Comparison of ENCODE assay signal across 26 cellular contexts in the genomic region with DNA sequence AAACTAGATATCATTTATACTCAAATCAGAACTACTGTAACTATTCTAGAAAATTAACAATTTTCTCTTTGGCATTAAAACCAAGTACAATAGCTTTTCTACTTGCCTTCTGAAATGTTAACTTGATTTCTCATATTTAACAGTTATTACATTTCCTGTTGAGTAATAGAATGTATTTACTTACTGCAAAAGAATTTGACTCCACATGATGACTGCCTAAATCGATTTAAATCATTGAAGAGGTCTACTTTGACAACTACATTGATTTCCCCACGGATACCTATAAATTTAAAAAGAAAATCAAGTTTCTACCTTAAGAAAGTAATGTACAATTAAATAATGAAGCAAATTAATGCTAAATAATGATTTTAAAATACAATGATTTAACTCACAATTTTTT. TPM values are rescaled to one million over a fixed set of nuclear protein-coding genes. Genes with fewer than 3 reads are reported as not detected.
A peak's percentile ranks its signal among the peaks of the same experiment; 100 is the strongest.
DNase-seq lines count a peak whose midpoint lies in the region; ATAC-seq and TF ChIP-seq lines count a peak whose summit lies in the region.
"Had no signal": no experiment of that assay in that cellular context is flagged by ENCODE, and none has a peak within 500 bp of the region (broad histone marks: within the 10 kb centered on the region; RNA-seq: fewer than 3 reads in every experiment).

No MANE protein-coding gene starts in this region.

- H3K9me1 ChIP-seq in IMR-90 (ENCODE audit: insufficient read depth, low read length): peaks cover 3% of the 10 kb centered on the region; the same call in 1 of the 2 replicates

- no peak overlapping the region for H2BK20ac ChIP-seq in IMR-90 (ENCODE audit: low read depth, low read length)

- H3K4me3 ChIP-seq in AG10803 (ENCODE audit: low read length): no peak overlapping the region
- H3K4me3 ChIP-seq in IMR-90 (ENCODE audit: insufficient read depth, low read depth, low read length): no peak overlapping the region
- no peak overlapping the region for H3K4me3 ChIP-seq in body of pancreas
- H3K4me3 ChIP-seq: GM12878, Peyer's patch, thoracic aorta, vagina had no signal

- peak overlapping the region; percentile 27; the same call in 1 of the 2 replicates for H3K4ac ChIP-seq in IMR-90 (ENCODE audit: low read depth, low read length)

- no peak overlapping the region for H3K56ac ChIP-seq in IMR-90 (ENCODE audit: extremely low read depth, insufficient read depth, low read length)

- no peak for TF ChIP-seq RAD21 in IMR-90 (IDR thresholded peaks at IDR 0.05; ENCODE audit: low read length)

- H4K91ac ChIP-seq in IMR-90 (ENCODE audit: insufficient read depth, low read depth, low read length): no peak overlapping the region

- BruUV-seq in IMR-90 (replicated peaks; lab: Mats Ljungman, UMichigan): no TSS peak

- no CpG with 5 or more reads among the region's 2 CpGs for WGBS in IMR-90 (ENCODE audit: extremely low coverage in 2 of 2, insufficient read length in 1 of 2), 2 experiments
- whole genome bisulfite sequencing in body of pancreas, 2 donors: 55 to 63% methylated on average over 2 of the region's 2 CpGs

- ATAC-seq in IMR-90 (ENCODE audit: low read depth) (no peak), body of pancreas (no peak)
- ATAC-seq: GM12878, HepG2 had no signal

- H4K8ac ChIP-seq in IMR-90 (ENCODE audit: low read depth in 2 of 2, low read length in 2 of 2): no peak overlapping the region

- no peak overlapping the region for H2AK5ac ChIP-seq in IMR-90 (ENCODE audit: low read depth, low read length)

- no peak overlapping the region for H2AFZ ChIP-seq in IMR-90 (replicated peaks; ENCODE audit: low read length, poor library complexity)

- H3K27ac Mint-ChIP-seq in chondrocyte (ENCODE audit: unreplicated experiment): peak overlapping the region; percentile 57
- H3K27ac Mint-ChIP-seq: activated naive CD8-positive, alpha-beta T cell; brain; CD4-positive, alpha-beta memory T cell had no signal

- H3K36me3 ChIP-seq in IMR-90 (ENCODE audit: control insufficient read depth, insufficient read depth, low read length) (peaks cover 14% of the 10 kb centered on the region), body of pancreas (replicated peaks in 1 of 2; ENCODE audit: insufficient read depth in 1 of 2, low read depth in 2 of 2) (peaks cover 0 to 5% of the 10 kb centered on the region in 2 donors)

- no peak overlapping the region; the same call in 1 of the 2 replicates for H3K14ac ChIP-seq in IMR-90 (replicated peaks; ENCODE audit: low read depth, low read length)

- H3K23ac ChIP-seq in IMR-90 (ENCODE audit: low read depth, low read length): no peak overlapping the region

- H4K20me1 ChIP-seq in IMR-90 (ENCODE audit: insufficient read depth, low read length): no peaks in the 10 kb centered on the region

- intact Hi-C loops in IMR-90 (cut with micrococcal nuclease) (loop anchor here (10.0 kb wide), 1 partner anchor 871 kb away; a partner anchor contains a TSS), body of pancreas (cut with DNase I) (no loop called here)

- no peak for TF ChIP-seq CTCF in AG10803 (conservative IDR thresholded peaks at IDR 0.05; ENCODE audit: low read length)
- no peak for TF ChIP-seq CTCF in IMR-90 (conservative IDR thresholded peaks at IDR 0.05; ENCODE audit: low read depth, low read length)
- TF ChIP-seq CTCF in chondrocyte (IDR thresholded peaks at IDR 0.05): no peak
- TF ChIP-seq CTCF in body of pancreas (IDR thresholded peaks at IDR 0.05): no peak

- peaks cover 11 to 17% of the 10 kb centered on the region in 2 experiments; a peak in 3 of 4 replicates for H3K79me1 ChIP-seq in IMR-90 (ENCODE audit: low read depth in 1 of 2, low read length in 2 of 2)

- H3K4me1 ChIP-seq in IMR-90 (ENCODE audit: control insufficient read depth, insufficient read depth, low read length): peaks cover 7% of the 10 kb centered on the region
- no peaks in the 10 kb centered on the region for H3K4me1 ChIP-seq in body of pancreas
- H3K4me1 ChIP-seq: Peyer's patch, vagina had no signal

- dilution Hi-C loops in IMR-90 (cut with HindIII; ENCODE audit: low sequenced_read_pairs, unreplicated experiment): no loop called here

- in situ Hi-C loops in IMR-90 (cut with MboI; ENCODE audit: low sequenced_read_pairs): no loop called here

- no peak overlapping the region for H2BK120ac ChIP-seq in IMR-90 (ENCODE audit: low read depth, low read length)

- DNase-seq in AG10803 (ENCODE audit: low read depth) (peak; percentile 62), IMR-90 (peak; percentile 50), chondrocyte (ENCODE audit: low spot score) (no peak), iris pigment epithelial cell (ENCODE audit: low read depth) (peak; percentile 47), erythroblast (lab: John Stamatoyannopoulos, UW) (no peak), NCI-H2107 (lab: John Stamatoyannopoulos, UW) (no peak), body of pancreas (no peak), NCI-H226 (no peak)
- DNase-seq: activated CD4-positive, alpha-beta T cell treated with anti-CD3 and anti-CD28 coated beads, Interleukin-2, amount 50 U/mL, for 1 hour; CD4-positive, alpha-beta memory T cell; DMS153; mammary epithelial cell; NCI-H1105; NCI-H2081 treated with DMSO at 0.1 percent for 48 hours; NCI-H510A treated with DMSO at 0.1 percent for 48 hours; NK-92 treated with Interleukin-12 subunit alpha and Interleukin-12 subunit beta, amount 100 ng/mL, for 24 hours; Peyer's patch; stimulated activated CD4-positive, alpha-beta T cell treated with anti-CD3 and anti-CD28 coated beads, Interleukin-2, amount 100 ng/mL, for 48 hours; stimulated activated naive CD4-positive, alpha-beta T cell treated with Interleukin-2 at 50 U/mL for 16 hours; WERI-Rb-1 had no signal

- peaks cover 8% of the 10 kb centered on the region for H3K36me3 Mint-ChIP-seq in chondrocyte (ENCODE audit: low read depth)

- no peak for TF ChIP-seq POLR2A in IMR-90 (IDR thresholded peaks at IDR 0.05; ENCODE audit: low read depth, low read length)
- no peak for TF ChIP-seq POLR2A in erythroblast (IDR thresholded peaks at IDR 0.05; ENCODE audit: low read length)
- no peak for TF ChIP-seq POLR2A in body of pancreas (IDR thresholded peaks at IDR 0.05)

- CTCF ChIA-PET in IMR-90 (lab: Yijun Ruan, JAX): no interaction called here

- no peak overlapping the region for H2AK9ac ChIP-seq in IMR-90 (replicated peaks; ENCODE audit: low read depth, low read length, poor library complexity)

- H3K9me3 ChIP-seq in IMR-90 (ENCODE audit: control insufficient read depth, insufficient read depth, low read length): no peaks in the 10 kb centered on the region
- no peaks in the 10 kb centered on the region for H3K9me3 ChIP-seq in body of pancreas
- H3K9me3 ChIP-seq: Peyer's patch, thoracic aorta, vagina had no signal

- H3K9me3 Mint-ChIP-seq in chondrocyte (ENCODE audit: low read depth): no peaks in the 10 kb centered on the region
- H3K9me3 Mint-ChIP-seq: brain; CD4-positive, alpha-beta memory T cell had no signal

- H3K4me1 Mint-ChIP-seq in chondrocyte (ENCODE audit: low read depth): peaks cover 31% of the 10 kb centered on the region
- H3K4me1 Mint-ChIP-seq: brain had no signal

- no peak overlapping the region for H2BK15ac ChIP-seq in IMR-90 (ENCODE audit: low read depth, low read length)

- H3K27me3 ChIP-seq in IMR-90 (ENCODE audit: control insufficient read depth, insufficient read depth, low read length) (no peaks in the 10 kb centered on the region), body of pancreas (no peaks in the 10 kb centered on the region)
- H3K27me3 ChIP-seq: Peyer's patch, vagina had no signal

- peak overlapping the region; percentile 74 for H2BK5ac ChIP-seq in IMR-90 (ENCODE audit: low read depth, low read length, poor library complexity, severe bottlenecking)

- H4K5ac ChIP-seq in IMR-90 (ENCODE audit: low read depth, low read length): no peak overlapping the region

- H3K4me3 Mint-ChIP-seq in chondrocyte (ENCODE audit: unreplicated experiment): no peak overlapping the region
- H3K4me3 Mint-ChIP-seq: activated naive CD8-positive, alpha-beta T cell; brain; CD4-positive, alpha-beta memory T cell had no signal

- H3K18ac ChIP-seq in IMR-90 (ENCODE audit: low read depth, low read length): no peak overlapping the region

- H3K27me3 Mint-ChIP-seq in chondrocyte (ENCODE audit: low read depth): no peaks in the 10 kb centered on the region
- H3K27me3 Mint-ChIP-seq: activated naive CD8-positive, alpha-beta T cell; brain; CD4-positive, alpha-beta memory T cell had no signal

- H3K4me2 ChIP-seq in IMR-90 (ENCODE audit: low read depth, low read length): no peak overlapping the region

- no peak overlapping the region for H3K9ac ChIP-seq in IMR-90 (ENCODE audit: low read depth, low read length)

- POLR2A ChIA-PET in IMR-90 (lab: Charles Lee; ENCODE audit: unreplicated experiment): interaction anchor here (0.5 kb wide), 1 partner anchor 15 kb away, joined by 5 read pairs; no protein-coding TSS in a partner anchor

- H3K27ac ChIP-seq in IMR-90 (ENCODE audit: insufficient read depth, low read length): no peak overlapping the region
- H3K27ac ChIP-seq in body of pancreas: no peak overlapping the region
- H3K27ac ChIP-seq: Peyer's patch, thoracic aorta, vagina, WERI-Rb-1 had no signal

TF ChIP-seq in IMR-90, 13 proteins besides CTCF, POLR2A, EP300 and RAD21 (continues in another document):
- TF ChIP-seq BHLHE40 (IDR thresholded peaks at IDR 0.05; ENCODE audit: low read depth, low read length): no peak
- TF ChIP-seq, protein P1, sequence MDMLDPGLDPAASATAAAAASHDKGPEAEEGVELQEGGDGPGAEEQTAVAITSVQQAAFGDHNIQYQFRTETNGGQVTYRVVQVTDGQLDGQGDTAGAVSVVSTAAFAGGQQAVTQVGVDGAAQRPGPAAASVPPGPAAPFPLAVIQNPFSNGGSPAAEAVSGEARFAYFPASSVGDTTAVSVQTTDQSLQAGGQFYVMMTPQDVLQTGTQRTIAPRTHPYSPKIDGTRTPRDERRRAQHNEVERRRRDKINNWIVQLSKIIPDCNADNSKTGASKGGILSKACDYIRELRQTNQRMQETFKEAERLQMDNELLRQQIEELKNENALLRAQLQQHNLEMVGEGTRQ (IDR thresholded peaks at IDR 0.05; ENCODE audit: low read depth, low read length): no peak
- TF ChIP-seq RFX5 (IDR thresholded peaks at IDR 0.05; ENCODE audit: low read depth, low read length): no peak
- peak; percentile 40; the same call in 1 of the 2 replicates for TF ChIP-seq CEBPB (IDR thresholded peaks at IDR 0.05; ENCODE audit: low read depth, low read length)
- TF ChIP-seq CHD1 (IDR thresholded peaks at IDR 0.05; ENCODE audit: low read depth, low read length): no peak
- TF ChIP-seq NFE2L2 (IDR thresholded peaks at IDR 0.05; ENCODE audit: low read depth, low read length): no peak

RNA-seq across cellular contexts. Expression of a gene that starts 18.9 kb away (rescaled TPM):
- 15.8 and 16.1 TPM in 2 replicates for total RNA-seq in IMR-90 (2012; rRNA removed)
- 9.2 and 14.5 TPM in 2 replicates for polyA plus RNA-seq in IMR-90 (2012; rRNA removed)
- polyA plus RNA-seq in IMR-90 (2012; cell fraction: cytosol; rRNA removed): 1.8 and 3.1 TPM in 2 replicates
- polyA plus RNA-seq in IMR-90 (2012; cell fraction: nucleus; rRNA removed; ENCODE audit: low replicate concordance): 3.4 and 37.3 TPM in 2 replicates
- total RNA-seq in chondrocyte: 17.1 to 30.5 TPM (median 17.3 TPM) in 3 replicates
- total RNA-seq in body of pancreas: 10 to 100 TPM; 12.2 to 32.9 TPM

Comparison
In these comparisons a context has a peak if more than half of its experiments do, and no peak if none do; other contexts are left out.
1. DNase-seq: peak in AG10803 (single experiment), IMR-90 (single experiment) and iris pigment epithelial cell (single experiment); none in chondrocyte (single experiment), erythroblast (0 of 2), NCI-H2107 (single experiment), body of pancreas (0 of 4) and NCI-H226 (single experiment).